In the genomic region with DNA sequence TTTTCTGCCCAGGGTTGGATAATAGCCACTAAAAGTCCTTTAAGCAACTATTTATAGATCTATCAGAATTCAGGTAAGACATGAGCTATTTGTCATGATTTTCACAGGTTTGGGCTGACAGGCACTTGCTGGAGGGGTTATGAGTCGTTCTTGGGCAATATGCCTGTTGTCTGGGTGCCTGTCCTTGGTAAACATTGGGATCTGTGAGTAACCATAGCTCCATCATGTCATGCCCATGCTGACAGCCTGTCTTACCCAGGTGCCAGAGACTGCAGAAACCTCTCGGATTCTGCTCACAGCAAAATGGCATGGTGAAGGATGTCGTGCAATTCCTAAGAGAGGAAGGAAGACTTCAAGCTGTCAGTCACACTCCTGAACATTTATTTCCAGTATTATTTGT, we compare ENCODE assay signal across 19 cellular contexts.
DNase-seq lines count a peak whose midpoint lies in the region; ATAC-seq and TF ChIP-seq lines count a peak whose summit lies in the region.
"Had no signal": no experiment of that assay in that cellular context is flagged by ENCODE, and none has a peak within 500 bp of the region (broad histone marks: within the 10 kb centered on the region; RNA-seq: fewer than 3 reads in every experiment).

No MANE protein-coding gene starts in this region.

- 64% methylated on average over 1 of the region's 3 CpGs for WGBS in mesenchymal stem cell

- H3K27ac ChIP-seq in foreskin keratinocyte (no peak overlapping the region), mesenchymal stem cell (ENCODE audit: low read length, poor library complexity, severe bottlenecking) (no peak overlapping the region)
- H3K27ac ChIP-seq: coronary artery, neural progenitor cell, psoas muscle had no signal

- peak; percentile 10 for DNase-seq in AG20443 (ENCODE audit: low spot score)
- DNase-seq in HK-2 (ENCODE audit: unreplicated experiment), result peak; percentile 2
- DNase-seq in amniotic epithelial cell (ENCODE audit: low read depth), result peak; percentile 6
- peak; percentile 32 to 55 for DNase-seq in foreskin keratinocyte
- DNase-seq in mesenchymal stem cell, result no peak
- no peak for DNase-seq in stimulated activated CD4-positive, alpha-beta T cell treated with anti-CD3 and anti-CD28 coated beads, Interleukin-4, amount 100 ng/mL, for 24 hours
- no peak for DNase-seq in T-helper 9 cell
- DNase-seq: activated CD4-positive, alpha-beta T cell treated with anti-CD3 and anti-CD28 coated beads for 36 hours; CD4-positive, alpha-beta T cell; DMS153; NCI-H1694 treated with DMSO at 0.1 percent for 48 hours; NCI-H345; psoas muscle; small intestine; stimulated activated CD4-positive, alpha-beta T cell treated with anti-CD3 and anti-CD28 coated beads, Interleukin-4, amount 100 ng/mL, for 4 hours had no signal

- no peaks in the 10 kb centered on the region for H3K9me3 ChIP-seq in mesenchymal stem cell (ENCODE audit: control insufficient read depth, low read length)
- H3K9me3 ChIP-seq: psoas muscle had no signal

- no peak overlapping the region for H4K91ac ChIP-seq in mesenchymal stem cell (ENCODE audit: low read length)

- ATAC-seq in foreskin keratinocyte, result peak; percentile 80
- no peak for ATAC-seq in HG03378 (IDR thresholded peaks at IDR 0.05; ENCODE audit: unreplicated experiment)
- ATAC-seq: activated CD4-positive, alpha-beta T cell treated with anti-CD3 and anti-CD28 coated beads for 36 hours; activated T-helper 17 cell treated with anti-CD3 and anti-CD28 coated beads, Interleukin-2, amount 50 U/mL, for 72 hours; psoas muscle had no signal

- no peak overlapping the region for H2BK15ac ChIP-seq in mesenchymal stem cell (ENCODE audit: low read depth, poor library complexity, severe bottlenecking)

- no peaks in the 10 kb centered on the region for H3K4me1 ChIP-seq in foreskin keratinocyte
- H3K4me1 ChIP-seq in mesenchymal stem cell (ENCODE audit: control insufficient read depth, insufficient read depth, low read depth, low read length), result no peaks in the 10 kb centered on the region
- H3K4me1 ChIP-seq: neural progenitor cell, psoas muscle had no signal

- H3K79me1 ChIP-seq in mesenchymal stem cell (replicated peaks; ENCODE audit: low read length, poor library complexity, severe bottlenecking), result no peaks in the 10 kb centered on the region

- H3K9ac ChIP-seq in mesenchymal stem cell (ENCODE audit: low read length), result no peak overlapping the region
- H3K9ac ChIP-seq: neural progenitor cell had no signal

- H3K4me2 ChIP-seq in mesenchymal stem cell (ENCODE audit: low read length, poor library complexity, severe bottlenecking), result no peak overlapping the region
- H3K4me2 ChIP-seq: neural progenitor cell had no signal

- H3K4me3 ChIP-seq in mesenchymal stem cell (ENCODE audit: insufficient read depth in 1 of 2, low read depth in 1 of 2, low read length in 2 of 2), result no peak overlapping the region
- H3K4me3 ChIP-seq: coronary artery, neural progenitor cell, psoas muscle had no signal

- H2AK5ac ChIP-seq in mesenchymal stem cell (ENCODE audit: low read length, severe bottlenecking), result no peak overlapping the region

- H2BK5ac ChIP-seq in mesenchymal stem cell (ENCODE audit: low read depth, low read length, poor library complexity, severe bottlenecking), result no peak overlapping the region

- no peak overlapping the region for H2BK120ac ChIP-seq in mesenchymal stem cell (ENCODE audit: low read depth, low read length)

- H3K4ac ChIP-seq in mesenchymal stem cell (ENCODE audit: low read depth in 1 of 2, low read length in 2 of 2), result no peak overlapping the region

- no peak overlapping the region for H3K23ac ChIP-seq in mesenchymal stem cell (ENCODE audit: low read length in 2 of 2)

- no peak for TF ChIP-seq CTCF in foreskin keratinocyte (conservative IDR thresholded peaks at IDR 0.05)

- H2BK12ac ChIP-seq in mesenchymal stem cell (ENCODE audit: low read length in 2 of 2), result no peak overlapping the region

- H2AFZ ChIP-seq in mesenchymal stem cell (ENCODE audit: low read depth, low read length), result no peak overlapping the region
- H2AFZ ChIP-seq: neural progenitor cell had no signal

- H3K36me3 ChIP-seq in mesenchymal stem cell (ENCODE audit: control insufficient read depth in 1 of 2, insufficient read depth in 2 of 2, low read depth in 1 of 2, low read length in 2 of 2), result peaks cover 0 to 9% of the 10 kb centered on the region in 2 experiments
- H3K36me3 ChIP-seq: neural progenitor cell had no signal

- H3K27me3 ChIP-seq in foreskin keratinocyte, result no peaks in the 10 kb centered on the region
- no peaks in the 10 kb centered on the region for H3K27me3 ChIP-seq in mesenchymal stem cell (ENCODE audit: control insufficient read depth in 1 of 2, insufficient read depth in 1 of 2, low read length in 2 of 2)
- H3K27me3 ChIP-seq: neural progenitor cell had no signal

- no peak overlapping the region for H3K14ac ChIP-seq in mesenchymal stem cell (ENCODE audit: low read length in 2 of 2)

- H3K18ac ChIP-seq in mesenchymal stem cell (ENCODE audit: low read depth in 1 of 2, low read length in 2 of 2), result no peak overlapping the region

- no peak overlapping the region for H4K8ac ChIP-seq in mesenchymal stem cell (ENCODE audit: low read length)

Comparison
In these comparisons a context has a peak if more than half of its experiments do, and no peak if none do; other contexts are left out.
1. DNase-seq: peak in AG20443 (single experiment), HK-2 (single experiment), amniotic epithelial cell (single experiment) and foreskin keratinocyte (2 of 2); none in mesenchymal stem cell (single experiment), stimulated activated CD4-positive, alpha-beta T cell treated with anti-CD3 and anti-CD28 coated beads, Interleukin-4, amount 100 ng/mL, for 24 hours (single experiment) and T-helper 9 cell (single experiment).